ENCODE assay signal across 1 cellular context in genomic region chr10:103238506-103239252, GRCh38.
TF ChIP-seq lines count a peak whose summit lies in the region.

No MANE protein-coding gene starts in this region.

TF ChIP-seq in HepG2, 621 proteins besides CTCF, POLR2A, EP300 and RAD21 (continued from another document and continues in another):
- no peak for TF ChIP-seq PREB (CRISPR knock-in tag; IDR thresholded peaks at IDR 0.05)
- peak; percentile 75 for TF ChIP-seq SMC3 (IDR thresholded peaks at IDR 0.05; ENCODE audit: low read length)
- no peak for TF ChIP-seq KIAA2018 (CRISPR knock-in tag; IDR thresholded peaks at IDR 0.05; ENCODE audit: borderline replicate concordance)
- no peak for TF ChIP-seq ZNF530 (CRISPR knock-in tag; IDR thresholded peaks at IDR 0.05; ENCODE audit: low read depth)
- TF ChIP-seq TFAP4 (IDR thresholded peaks at IDR 0.05; ENCODE audit: borderline replicate concordance, low read depth): no peak
- TF ChIP-seq POGK (CRISPR knock-in tag; conservative IDR thresholded peaks at IDR 0.05): 0 out of 2 replicates have a peak, but pooled peaks have one; percentile 46
- no peak for TF ChIP-seq ZNF883 (CRISPR knock-in tag; IDR thresholded peaks at IDR 0.05; ENCODE audit: not compliant biosample characterization)
- TF ChIP-seq ZFAT (CRISPR knock-in tag; conservative IDR thresholded peaks at IDR 0.05): no peak
- no peak for TF ChIP-seq DZIP1 (CRISPR knock-in tag; IDR thresholded peaks at IDR 0.05)
- TF ChIP-seq ZNF672 (CRISPR knock-in tag; IDR thresholded peaks at IDR 0.05): no peak
- no peak for TF ChIP-seq FOXP1 (IDR thresholded peaks at IDR 0.05)
- peak; percentile 43; the same call in 1 of the 2 replicates for TF ChIP-seq FOXP1 (CRISPR knock-in tag; IDR thresholded peaks at IDR 0.05)
- no peak for TF ChIP-seq ZNF577 (CRISPR knock-in tag; IDR thresholded peaks at IDR 0.05; ENCODE audit: borderline replicate concordance, low read depth)
- TF ChIP-seq ZMYM4 (CRISPR knock-in tag; IDR thresholded peaks at IDR 0.05): peak; percentile 62; the same call in 1 of the 2 replicates
- no peak for TF ChIP-seq ZBTB43 (CRISPR knock-in tag; conservative IDR thresholded peaks at IDR 0.05)
- TF ChIP-seq ZNF83 (CRISPR knock-in tag; IDR thresholded peaks at IDR 0.05; ENCODE audit: borderline replicate concordance): no peak
- no peak for TF ChIP-seq CREBL2 (CRISPR knock-in tag; IDR thresholded peaks at IDR 0.05; ENCODE audit: borderline replicate concordance)
- TF ChIP-seq GPN1 (CRISPR knock-in tag; IDR thresholded peaks at IDR 0.05; ENCODE audit: borderline replicate concordance): no peak
- peak; percentile 44 for TF ChIP-seq XRCC5 (optimal IDR thresholded peaks at IDR 0.05; ENCODE audit: low read length)
- TF ChIP-seq ATF4 (CRISPR knock-in tag; IDR thresholded peaks at IDR 0.05): no peak
- TF ChIP-seq ZNF281 (CRISPR knock-in tag; IDR thresholded peaks at IDR 0.05; ENCODE audit: borderline replicate concordance): no peak
- TF ChIP-seq CC2D1A (CRISPR knock-in tag; IDR thresholded peaks at IDR 0.05): no peak
- TF ChIP-seq SMAD1 (CRISPR knock-in tag; IDR thresholded peaks at IDR 0.05; ENCODE audit: borderline replicate concordance, low read depth): no peak
- peak; percentile 58; the same call in 1 of the 2 replicates for TF ChIP-seq ZFP91 (CRISPR knock-in tag; IDR thresholded peaks at IDR 0.05; ENCODE audit: borderline replicate concordance)
- no peak for TF ChIP-seq ZNF160 (CRISPR knock-in tag; IDR thresholded peaks at IDR 0.05)
- TF ChIP-seq NFYC (CRISPR knock-in tag; IDR thresholded peaks at IDR 0.05): no peak
- no peak for TF ChIP-seq ZNF780A (CRISPR knock-in tag; IDR thresholded peaks at IDR 0.05)
- TF ChIP-seq CREB3 (CRISPR knock-in tag; IDR thresholded peaks at IDR 0.05): no peak
